In genomic region chr9:134189167-134189474, GRCh38 we compare ENCODE assay signal across 1 cellular context.
A peak's percentile ranks its signal among the peaks of the same experiment; 100 is the strongest.
TF ChIP-seq lines count a peak whose summit lies in the region.

No MANE protein-coding gene starts in this region.

TF ChIP-seq in endothelial cell of umbilical vein, 7 proteins besides CTCF, POLR2A, EP300 and RAD21 (continued from another document):
- no peak for TF ChIP-seq MAX (IDR thresholded peaks at IDR 0.05; ENCODE audit: insufficient read depth, insufficient read length)
- peak; percentile 37 for TF ChIP-seq EZH2 (IDR thresholded peaks at IDR 0.05; ENCODE audit: borderline replicate concordance, low read depth, low read length, severe bottlenecking)
